In the genomic region with DNA sequence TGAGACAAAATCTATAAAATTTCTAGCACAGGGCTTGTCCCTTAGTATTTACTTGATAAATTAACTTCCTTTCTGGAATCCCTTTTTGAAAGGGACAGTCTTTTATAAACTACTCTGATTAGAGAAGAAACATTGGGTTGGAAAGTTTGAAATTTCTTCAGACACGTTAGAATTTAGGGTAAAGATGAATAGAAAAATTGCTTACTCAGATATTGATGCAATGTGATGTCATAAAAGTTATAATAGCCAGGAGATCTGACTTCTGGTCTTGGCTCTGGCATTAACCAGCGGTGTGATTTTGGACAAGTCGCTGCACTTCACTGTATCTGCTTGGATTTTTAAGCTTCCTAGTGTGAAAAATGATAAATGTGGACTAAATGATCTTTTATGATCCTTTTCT, we compare ENCODE assay signal across 18 cellular contexts. TPM values are rescaled to one million over a fixed set of nuclear protein-coding genes. Genes with fewer than 3 reads are reported as not detected.
DNase-seq lines count a peak whose midpoint lies in the region; ATAC-seq and TF ChIP-seq lines count a peak whose summit lies in the region.
"Had no signal": no experiment of that assay in that cellular context is flagged by ENCODE, and none has a peak within 500 bp of the region (broad histone marks: within the 10 kb centered on the region; RNA-seq: fewer than 3 reads in every experiment).

No MANE protein-coding gene starts in this region.

- peak overlapping the region; percentile 84 for H3K27ac Mint-ChIP-seq in Caco-2 (ENCODE audit: unreplicated experiment)
- H3K27ac Mint-ChIP-seq: CD14-positive monocyte; CD4-positive, alpha-beta T cell; CD8-positive, alpha-beta memory T cell; GM23338; H9 had no signal

- no peaks in the 10 kb centered on the region for H3K27me3 Mint-ChIP-seq in Caco-2 (ENCODE audit: insufficient read depth, unreplicated experiment)

- no peaks in the 10 kb centered on the region for H3K27me3 ChIP-seq in Caco-2 (replicated peaks; ENCODE audit: control insufficient read depth, insufficient read depth, low read length)
- no peaks in the 10 kb centered on the region for H3K27me3 ChIP-seq in hepatocyte
- H3K27me3 ChIP-seq in PC-3 (ENCODE audit: low read length), result no peaks in the 10 kb centered on the region
- H3K27me3 ChIP-seq: BE2C; BLaER1 treated with 17β-estradiol and CSF1 and Interleukin-3, amounts not matched to agents 10 nM and 100 nM had no signal

- no peaks in the 10 kb centered on the region for H3K9me2 ChIP-seq in hepatocyte (replicated peaks; ENCODE audit: insufficient read depth)
- no peaks in the 10 kb centered on the region for H3K9me2 ChIP-seq in PC-3 (replicated peaks; ENCODE audit: low read length)

- H3K4me3 ChIP-seq in Caco-2 (ENCODE audit: low read depth, low read length), result no peak overlapping the region
- no peak overlapping the region for H3K4me3 ChIP-seq in hepatocyte
- H3K4me3 ChIP-seq in PC-3 (ENCODE audit: low read length), result no peak overlapping the region
- H3K4me3 ChIP-seq: BLaER1 treated with 17β-estradiol and CSF1 and Interleukin-3, amounts not matched to agents 10 nM and 100 nM; GM23338 had no signal

- H3K4me2 ChIP-seq in hepatocyte (no peak overlapping the region), PC-3 (ENCODE audit: low read length) (no peak overlapping the region)
- H3K4me2 ChIP-seq: BLaER1 treated with 17β-estradiol and CSF1 and Interleukin-3, amounts not matched to agents 10 nM and 100 nM; GM23338 had no signal

- CTCF ChIA-PET in Caco-2 (lab: Charles Lee), result no interaction called here
- CTCF ChIA-PET in PC-3 (lab: Charles Lee), result no interaction called here

- peak overlapping the region; percentile 42 for H3K4me3 Mint-ChIP-seq in Caco-2 (ENCODE audit: unreplicated experiment)
- H3K4me3 Mint-ChIP-seq: CD14-positive monocyte; CD4-positive, alpha-beta T cell; CD8-positive, alpha-beta memory T cell; GM23338; H9 had no signal

- DNase-seq in Caco-2 (no peak), hepatocyte (ENCODE audit: low spot score) (no peak), PC-3 (no peak), AML-193 (lab: John Stamatoyannopoulos, UW) (no peak), Right ventricle myocardium superior (no peak)
- DNase-seq: BE2C; Calu3; CD4-positive, alpha-beta T cell; CD8-positive, alpha-beta memory T cell; DMS53; DMS79 treated with DMSO at 0.1 percent for 48 hours; GF-D8; H9 had no signal

- H3K9me3 ChIP-seq in Caco-2 (peaks cover 11% of the 10 kb centered on the region), hepatocyte (ENCODE audit: low read depth) (no peaks in the 10 kb centered on the region), PC-3 (ENCODE audit: low read length) (no peaks in the 10 kb centered on the region)
- H3K9me3 ChIP-seq: BE2C had no signal

- peaks cover 13% of the 10 kb centered on the region for H3K36me3 Mint-ChIP-seq in Caco-2 (ENCODE audit: insufficient read depth, unreplicated experiment)
- H3K36me3 Mint-ChIP-seq: CD14-positive monocyte; CD8-positive, alpha-beta memory T cell had no signal

- H3K79me2 ChIP-seq in hepatocyte (no peaks in the 10 kb centered on the region), PC-3 (ENCODE audit: low read length) (no peaks in the 10 kb centered on the region)

- POLR2A ChIA-PET in Caco-2 (lab: Charles Lee) (no interaction called here), PC-3 (lab: Charles Lee; ENCODE audit: unreplicated experiment) (no interaction called here)

- peak overlapping the region; percentile 45 for H3K27ac ChIP-seq in VCaP
- peak overlapping the region; percentile 6 for H3K27ac ChIP-seq in hepatocyte
- H3K27ac ChIP-seq in PC-3 (ENCODE audit: low read length), result no peak overlapping the region
- H3K27ac ChIP-seq: BLaER1 treated with 17β-estradiol and CSF1 and Interleukin-3, amounts not matched to agents 10 nM and 100 nM had no signal

- no peaks in the 10 kb centered on the region for H3F3A ChIP-seq in PC-3 (ENCODE audit: low read length, unreplicated experiment)

- no peak overlapping the region for H2AFZ ChIP-seq in hepatocyte
- no peak overlapping the region for H2AFZ ChIP-seq in PC-3 (ENCODE audit: low read length)
- H2AFZ ChIP-seq: GM23338 had no signal

- ATAC-seq in PC-3 (no peak), Right ventricle myocardium superior (ENCODE audit: poor library complexity) (no peak)
- ATAC-seq: GM23338, HCT116 had no signal

- intact Hi-C loops in Caco-2 (cut with micrococcal nuclease; ENCODE audit: unreplicated experiment), result loop anchor here (5.0 kb wide), 1 partner anchor 93 kb away; no protein-coding TSS in a partner anchor
- intact Hi-C loops in PC-3 (cut with micrococcal nuclease), result loop anchor here (10.0 kb wide), 1 partner anchor 165 kb away; no protein-coding TSS in a partner anchor
- intact Hi-C loops in Right ventricle myocardium superior (cut with DNase I), result no loop called here

- H3K4me1 ChIP-seq in Caco-2 (peaks cover 61% of the 10 kb centered on the region), hepatocyte (ENCODE audit: insufficient read depth) (peaks cover 11% of the 10 kb centered on the region), PC-3 (ENCODE audit: insufficient read depth, low read length) (no peaks in the 10 kb centered on the region)
- H3K4me1 ChIP-seq: BE2C; BLaER1 treated with 17β-estradiol and CSF1 and Interleukin-3, amounts not matched to agents 10 nM and 100 nM had no signal

- BruUV-seq in Caco-2 (replicated peaks; lab: Mats Ljungman, UMichigan), result no TSS peak
- BruUV-seq in PC-3 (replicated peaks; lab: Mats Ljungman, UMichigan), result no TSS peak

- no peak for TF ChIP-seq CTCF in Caco-2 (IDR thresholded peaks at IDR 0.05; ENCODE audit: insufficient read depth in 1 of 2, low read depth in 1 of 2, low read length in 1 of 2, severe bottlenecking in 1 of 2, unreplicated experiment in 1 of 2)
- TF ChIP-seq CTCF in VCaP (conservative IDR thresholded peaks at IDR 0.05), result no peak
- TF ChIP-seq CTCF in hepatocyte (IDR thresholded peaks at IDR 0.05; ENCODE audit: poor library complexity), result no peak
- TF ChIP-seq CTCF in PC-3 (conservative IDR thresholded peaks at IDR 0.05; ENCODE audit: low read depth, low read length), result no peak

- 87% methylated on average over 3 of the region's 3 CpGs for WGBS in hepatocyte (ENCODE audit: low lambda C conversion rate, missing lambda C conversion rate)

- no peak overlapping the region for H3K9ac ChIP-seq in PC-3 (ENCODE audit: low read length)
- H3K9ac ChIP-seq: BLaER1 treated with 17β-estradiol and CSF1 and Interleukin-3, amounts not matched to agents 10 nM and 100 nM had no signal

- H3K9me3 Mint-ChIP-seq in Caco-2 (ENCODE audit: unreplicated experiment), result peaks cover 50% of the 10 kb centered on the region
- H3K9me3 Mint-ChIP-seq: CD4-positive, alpha-beta T cell had no signal

- no peaks in the 10 kb centered on the region for H3K36me3 ChIP-seq in Caco-2 (ENCODE audit: control insufficient read depth, insufficient read depth, low read length)
- H3K36me3 ChIP-seq in hepatocyte (replicated peaks; ENCODE audit: insufficient read depth, low read depth), result no peaks in the 10 kb centered on the region
- no peaks in the 10 kb centered on the region for H3K36me3 ChIP-seq in PC-3 (ENCODE audit: low read depth, low read length)
- H3K36me3 ChIP-seq: BE2C; BLaER1 treated with 17β-estradiol and CSF1 and Interleukin-3, amounts not matched to agents 10 nM and 100 nM had no signal

- H4K20me1 ChIP-seq in hepatocyte (ENCODE audit: insufficient read depth, poor library complexity, severe bottlenecking) (no peaks in the 10 kb centered on the region), PC-3 (ENCODE audit: low read length) (no peaks in the 10 kb centered on the region)
- H4K20me1 ChIP-seq: BLaER1 treated with 17β-estradiol and CSF1 and Interleukin-3, amounts not matched to agents 10 nM and 100 nM had no signal

- H3K4me1 Mint-ChIP-seq in Caco-2 (ENCODE audit: low read depth, unreplicated experiment), result peaks cover 61% of the 10 kb centered on the region

RNA-seq across cellular contexts. Expression of a gene that starts 9.7 kb away (rescaled TPM):
- total RNA-seq in Caco-2 (2022) (60.8 and 64.4 TPM in 2 replicates), hepatocyte (43.3 and 52.1 TPM in 2 replicates), PC-3 (2014; rRNA removed) (106 and 120 TPM in 2 replicates), Right ventricle myocardium superior (10.9 TPM)
- 94.5 and 104 TPM in 2 replicates for polyA plus RNA-seq in hepatocyte
